ENCODE assay signal across 18 cellular contexts in the genomic region with DNA sequence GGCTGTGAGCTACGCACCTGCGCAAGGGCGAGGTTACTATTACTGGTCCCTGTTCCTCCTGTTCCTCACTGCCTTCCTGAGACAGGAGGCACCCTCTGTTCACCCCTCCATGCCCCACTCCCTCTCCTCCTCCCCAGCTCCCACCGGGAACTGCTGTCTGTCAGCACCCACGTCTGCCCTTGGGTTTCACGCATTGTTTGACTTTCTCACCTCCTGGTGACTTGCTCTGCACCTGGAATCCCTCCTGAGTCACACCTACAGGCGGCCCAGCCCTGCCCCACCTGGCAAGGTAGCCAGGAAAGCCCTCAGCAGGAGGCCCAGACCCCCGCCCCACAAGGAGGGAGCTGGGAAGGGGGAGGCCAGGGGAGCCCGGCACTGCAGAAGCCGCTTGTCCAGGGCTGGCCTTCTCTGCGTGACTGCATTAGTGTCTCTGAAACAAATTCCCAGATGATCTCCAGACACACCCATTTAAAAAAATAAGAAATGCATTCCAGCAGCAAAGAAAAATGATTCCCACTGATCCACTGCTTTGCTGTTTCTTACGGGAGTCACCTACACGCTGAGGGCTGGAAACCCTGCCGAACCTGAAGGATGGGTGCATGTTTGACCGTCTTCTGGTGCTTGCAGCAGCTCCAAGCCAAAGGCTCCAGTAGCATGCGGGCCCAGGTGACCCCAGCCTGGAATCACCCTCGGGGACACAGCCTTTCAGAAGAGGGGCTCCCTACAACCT.
A peak's percentile ranks its signal among the peaks of the same experiment; 100 is the strongest.
DNase-seq lines count a peak whose midpoint lies in the region; ATAC-seq and TF ChIP-seq lines count a peak whose summit lies in the region.
"Had no signal": no experiment of that assay in that cellular context is flagged by ENCODE, and none has a peak within 500 bp of the region (broad histone marks: within the 10 kb centered on the region; RNA-seq: fewer than 3 reads in every experiment).

No MANE protein-coding gene starts in this region.

- no peaks in the 10 kb centered on the region for H3F3A ChIP-seq in PC-3 (ENCODE audit: low read length, unreplicated experiment)

- no peaks in the 10 kb centered on the region for H3K79me2 ChIP-seq in PC-3 (ENCODE audit: low read length)

- H3K27me3 ChIP-seq in Caco-2 (replicated peaks; ENCODE audit: control insufficient read depth, insufficient read depth, low read length) (no peaks in the 10 kb centered on the region), PC-3 (ENCODE audit: low read length) (no peaks in the 10 kb centered on the region), esophagus squamous epithelium (peaks cover 0 to 10% (median 0%) of the 10 kb centered on the region in 4 donors), neuronal stem cell (ENCODE audit: control insufficient read depth in 3 of 3, insufficient read depth in 3 of 3, low read depth in 1 of 3, low read length in 3 of 3) (no peaks in the 10 kb centered on the region), thyroid gland (no peaks in the 10 kb centered on the region)
- H3K27me3 ChIP-seq: neural progenitor cell had no signal

- ATAC-seq in PC-3 (no peak), HG02623 (IDR thresholded peaks at IDR 0.05; ENCODE audit: unreplicated experiment) (no peak)
- ATAC-seq: left cardiac atrium, SK-N-SH treated with all-trans-retinoic acid at 6 μM for 48 hours had no signal

- H4K8ac ChIP-seq in neuronal stem cell (ENCODE audit: low read depth, low read length): no peak overlapping the region

- POLR2A ChIA-PET in Caco-2 (lab: Charles Lee) (no interaction called here), PC-3 (lab: Charles Lee; ENCODE audit: unreplicated experiment) (no interaction called here)

- TF ChIP-seq CTCF in Caco-2 (IDR thresholded peaks at IDR 0.05; ENCODE audit: insufficient read depth in 1 of 2, low read depth in 1 of 2, low read length in 1 of 2, severe bottlenecking in 1 of 2, unreplicated experiment in 1 of 2): no peak
- no peak for TF ChIP-seq CTCF in PC-3 (conservative IDR thresholded peaks at IDR 0.05; ENCODE audit: low read depth, low read length)
- TF ChIP-seq CTCF in esophagus squamous epithelium (IDR thresholded peaks at IDR 0.05): no peak
- TF ChIP-seq CTCF in thyroid gland (IDR thresholded peaks at IDR 0.05): no peak

- H2AK5ac ChIP-seq in neuronal stem cell (ENCODE audit: low read depth, low read length): peak overlapping the region; percentile 7

- H3K36me3 ChIP-seq in Caco-2 (ENCODE audit: control insufficient read depth, insufficient read depth, low read length) (no peaks in the 10 kb centered on the region), PC-3 (ENCODE audit: low read depth, low read length) (no peaks in the 10 kb centered on the region), esophagus squamous epithelium (no peaks in the 10 kb centered on the region), neuronal stem cell (replicated peaks in 1 of 2; ENCODE audit: control insufficient read depth in 2 of 2, insufficient read depth in 2 of 2, low read length in 2 of 2) (peaks cover 0 to 3% of the 10 kb centered on the region in 2 donors), thyroid gland (no peaks in the 10 kb centered on the region)
- H3K36me3 ChIP-seq: neural progenitor cell had no signal

- BruUV-seq in Caco-2 (replicated peaks; lab: Mats Ljungman, UMichigan): no TSS peak
- BruUV-seq in PC-3 (replicated peaks; lab: Mats Ljungman, UMichigan): no TSS peak

- no peaks in the 10 kb centered on the region for H3K9me3 Mint-ChIP-seq in Caco-2 (ENCODE audit: unreplicated experiment)
- H3K9me3 Mint-ChIP-seq: activated naive CD8-positive, alpha-beta T cell treated with anti-CD3 and anti-CD28 coated beads, Interleukin-2, amount 10 ng/mL, durations not matched to agents 7 days and 5 days; activated T-helper 2 cell treated with anti-CD3 and anti-CD28 coated beads, Interferon-gamma antibody, Interleukin-2, Interleukin-4, amounts not matched to agents 10 μg/mL and 5 μg/mL and 100 μg/mL, durations not matched to agents 14 hours and 24 hours and 36 hours; neural progenitor cell had no signal

- TF ChIP-seq POLR2A in esophagus squamous epithelium (IDR thresholded peaks at IDR 0.05) (peak in 1 of 4 donors; percentile 19), thyroid gland (IDR thresholded peaks at IDR 0.05) (no peak)

- H3K27me3 Mint-ChIP-seq in Caco-2 (ENCODE audit: insufficient read depth, unreplicated experiment): no peaks in the 10 kb centered on the region
- H3K27me3 Mint-ChIP-seq: activated naive CD8-positive, alpha-beta T cell treated with anti-CD3 and anti-CD28 coated beads, Interleukin-2, amount 10 ng/mL, durations not matched to agents 7 days and 5 days had no signal

- peak; percentile 36 to 52 for DNase-seq in Caco-2
- DNase-seq in PC-3: peak; percentile 25
- no peak for DNase-seq in esophagus squamous epithelium (lab: John Stamatoyannopoulos, UW)
- no peak for DNase-seq in neuronal stem cell (ENCODE audit: low spot score)
- no peak for DNase-seq in activated CD8-positive, alpha-beta memory T cell treated with anti-CD3 and anti-CD28 coated beads, Interleukin-2, amount 50 U/mL, for 4 hours
- no peak for DNase-seq in DMS 273 (lab: John Stamatoyannopoulos, UW; ENCODE audit: unreplicated experiment)
- DNase-seq in thyroid gland: no peak
- DNase-seq: activated naive CD8-positive, alpha-beta T cell treated with anti-CD3 and anti-CD28 coated beads, Interleukin-2, amount 10 ng/mL, durations not matched to agents 7 days and 5 days; CD4-positive, CD25-positive, alpha-beta regulatory T cell; cortex of kidney; left cardiac atrium; NCI-H1092; NK-92 treated with Interleukin-12 subunit alpha and Interleukin-12 subunit beta, amount 100 ng/mL, for 24 hours; T1000 had no signal

- H3K27ac Mint-ChIP-seq in Caco-2 (ENCODE audit: unreplicated experiment): peak overlapping the region; percentile 74
- H3K27ac Mint-ChIP-seq: activated naive CD8-positive, alpha-beta T cell treated with anti-CD3 and anti-CD28 coated beads, Interleukin-2, amount 10 ng/mL, durations not matched to agents 7 days and 5 days; activated T-helper 2 cell treated with anti-CD3 and anti-CD28 coated beads, Interferon-gamma antibody, Interleukin-2, Interleukin-4, amounts not matched to agents 10 μg/mL and 5 μg/mL and 100 μg/mL, durations not matched to agents 14 hours and 24 hours and 36 hours; CD4-positive, CD25-positive, alpha-beta regulatory T cell had no signal

- H4K20me1 ChIP-seq in PC-3 (ENCODE audit: low read length): no peaks in the 10 kb centered on the region

- H3K4me1 Mint-ChIP-seq in Caco-2 (ENCODE audit: low read depth, unreplicated experiment): peaks cover 11% of the 10 kb centered on the region
- H3K4me1 Mint-ChIP-seq: activated naive CD8-positive, alpha-beta T cell treated with anti-CD3 and anti-CD28 coated beads, Interleukin-2, amount 10 ng/mL, durations not matched to agents 7 days and 5 days; CD4-positive, CD25-positive, alpha-beta regulatory T cell had no signal

- H3K9me3 ChIP-seq in Caco-2 (no peaks in the 10 kb centered on the region), PC-3 (ENCODE audit: low read length) (no peaks in the 10 kb centered on the region), esophagus squamous epithelium (no peaks in the 10 kb centered on the region), neuronal stem cell (replicated peaks in 1 of 2; ENCODE audit: control insufficient read depth in 2 of 2, insufficient read depth in 1 of 2, low read depth in 1 of 2, low read length in 2 of 2) (peaks cover 0 to 1% of the 10 kb centered on the region in 2 donors), thyroid gland (no peaks in the 10 kb centered on the region)

- CTCF ChIA-PET in Caco-2 (lab: Charles Lee): no interaction called here
- CTCF ChIA-PET in PC-3 (lab: Charles Lee): no interaction called here

- H3K4me3 ChIP-seq in Caco-2 (ENCODE audit: low read depth, low read length) (no peak overlapping the region), PC-3 (ENCODE audit: low read length) (no peak overlapping the region), esophagus squamous epithelium (no peak overlapping the region), neuronal stem cell (ENCODE audit: low read length in 2 of 2) (no peak overlapping the region), thyroid gland (replicated peaks in 1 of 3) (no peak overlapping the region)
- H3K4me3 ChIP-seq: neural progenitor cell had no signal

- no peak overlapping the region for H2BK5ac ChIP-seq in neuronal stem cell (ENCODE audit: low read length)

- H3K27ac ChIP-seq in PC-3 (ENCODE audit: low read length) (peak overlapping the region; percentile 11; the same call in 1 of the 2 replicates), esophagus squamous epithelium (peak overlapping the region; percentile 77 to 90 (median 85)), neuronal stem cell (replicated peaks; ENCODE audit: low read length) (no peak overlapping the region), thyroid gland (peak overlapping the region in 1 of 3 donors; percentile 61)
- H3K27ac ChIP-seq: neural progenitor cell had no signal

- H2AFZ ChIP-seq in PC-3 (ENCODE audit: low read length) (no peak overlapping the region), neuronal stem cell (ENCODE audit: low read length) (no peak overlapping the region)
- H2AFZ ChIP-seq: neural progenitor cell had no signal

- H3K4me3 Mint-ChIP-seq in Caco-2 (ENCODE audit: unreplicated experiment): no peak overlapping the region
- H3K4me3 Mint-ChIP-seq: activated naive CD8-positive, alpha-beta T cell treated with anti-CD3 and anti-CD28 coated beads, Interleukin-2, amount 10 ng/mL, durations not matched to agents 7 days and 5 days; CD4-positive, CD25-positive, alpha-beta regulatory T cell; neural progenitor cell had no signal

- no peak overlapping the region for H3K18ac ChIP-seq in neuronal stem cell (ENCODE audit: low read length)

- no peak overlapping the region for H2BK12ac ChIP-seq in neuronal stem cell (ENCODE audit: low read length)

- no peak overlapping the region for H4K91ac ChIP-seq in neuronal stem cell (ENCODE audit: low read depth, low read length, poor library complexity)

- no peak overlapping the region for H3K14ac ChIP-seq in neuronal stem cell (ENCODE audit: low read length)

- peaks cover 32% of the 10 kb centered on the region for H3K4me1 ChIP-seq in Caco-2
- peaks cover 27% of the 10 kb centered on the region for H3K4me1 ChIP-seq in PC-3 (ENCODE audit: insufficient read depth, low read length)
- peaks cover 20 to 90% (median 43%) of the 10 kb centered on the region in 3 donors for H3K4me1 ChIP-seq in esophagus squamous epithelium
- H3K4me1 ChIP-seq in neuronal stem cell (ENCODE audit: control insufficient read depth in 2 of 2, insufficient read depth in 1 of 2, low read depth in 1 of 2, low read length in 2 of 2): peaks cover 26 to 34% of the 10 kb centered on the region in 2 donors
- peaks cover 54 to 71% of the 10 kb centered on the region in 2 donors for H3K4me1 ChIP-seq in thyroid gland

- H3K36me3 Mint-ChIP-seq in Caco-2 (ENCODE audit: insufficient read depth, unreplicated experiment): peaks cover 7% of the 10 kb centered on the region
- H3K36me3 Mint-ChIP-seq: activated naive CD8-positive, alpha-beta T cell treated with anti-CD3 and anti-CD28 coated beads, Interleukin-2, amount 10 ng/mL, durations not matched to agents 7 days and 5 days; CD4-positive, CD25-positive, alpha-beta regulatory T cell had no signal

- H3K79me1 ChIP-seq in neuronal stem cell (ENCODE audit: low read depth, low read length): no peaks in the 10 kb centered on the region

- no peaks in the 10 kb centered on the region for H3K9me2 ChIP-seq in PC-3 (replicated peaks; ENCODE audit: low read length)

- no peak overlapping the region for H3K9ac ChIP-seq in PC-3 (ENCODE audit: low read length)
- peak overlapping the region; percentile 7 for H3K9ac ChIP-seq in neuronal stem cell (ENCODE audit: low read depth, low read length, poor library complexity)
- H3K9ac ChIP-seq: neural progenitor cell had no signal

- H2BK120ac ChIP-seq in neuronal stem cell (ENCODE audit: low read depth, low read length): no peak overlapping the region

- WGBS in esophagus squamous epithelium, 2 donors: 58 to 73% methylated on average over 9 to 11 of the region's 17 CpGs
- WGBS in neuronal stem cell (ENCODE audit: extremely low coverage in 2 of 2, insufficient read length in 2 of 2, insufficient replicate concordance in 1 of 2), 2 donors: no CpG with 5 or more reads among the region's 17 CpGs
- 81 to 83% methylated on average over 16 to 17 of the region's 17 CpGs for WGBS in thyroid gland, 2 donors

- no peak overlapping the region for H3K23ac ChIP-seq in neuronal stem cell (ENCODE audit: low read depth, low read length, poor library complexity)

- no peak overlapping the region for H3K4me2 ChIP-seq in PC-3 (ENCODE audit: low read length)
- no peak overlapping the region for H3K4me2 ChIP-seq in neuronal stem cell (ENCODE audit: insufficient read depth, low read length, poor library complexity, severe bottlenecking)
- H3K4me2 ChIP-seq: neural progenitor cell had no signal

- H2BK15ac ChIP-seq in neuronal stem cell (ENCODE audit: low read length): no peak overlapping the region

- H3K4ac ChIP-seq in neuronal stem cell (ENCODE audit: low read length): no peak overlapping the region

- intact Hi-C loops in Caco-2 (cut with micrococcal nuclease; ENCODE audit: unreplicated experiment): loop anchor here (1.0 kb wide), 1 partner anchor 20 kb away; no protein-coding TSS in a partner anchor
- intact Hi-C loops in PC-3 (cut with micrococcal nuclease): no loop called here
- intact Hi-C loops in esophagus squamous epithelium (cut with DNase I): loop anchor here (10.0 kb wide), 1 partner anchor 84 kb away; a partner anchor contains a TSS
- intact Hi-C loops in thyroid gland (cut with DNase I): no loop called here

Comparison
In these comparisons a context has a peak if more than half of its experiments do, and no peak if none do; other contexts are left out.
1. DNase-seq: peak in Caco-2 (2 of 2) and PC-3 (single experiment); none in esophagus squamous epithelium (single experiment), neuronal stem cell (single experiment), activated CD8-positive, alpha-beta memory T cell treated with anti-CD3 and anti-CD28 coated beads, Interleukin-2, amount 50 U/mL, for 4 hours (single experiment), DMS 273 (single experiment) and thyroid gland (0 of 2).
2. intact Hi-C loops: an anchor here in Caco-2 (1.0 kb wide) and esophagus squamous epithelium (10.0 kb wide); none called in PC-3 and thyroid gland.